ENCODE assay signal across 21 cellular contexts in the genomic region with DNA sequence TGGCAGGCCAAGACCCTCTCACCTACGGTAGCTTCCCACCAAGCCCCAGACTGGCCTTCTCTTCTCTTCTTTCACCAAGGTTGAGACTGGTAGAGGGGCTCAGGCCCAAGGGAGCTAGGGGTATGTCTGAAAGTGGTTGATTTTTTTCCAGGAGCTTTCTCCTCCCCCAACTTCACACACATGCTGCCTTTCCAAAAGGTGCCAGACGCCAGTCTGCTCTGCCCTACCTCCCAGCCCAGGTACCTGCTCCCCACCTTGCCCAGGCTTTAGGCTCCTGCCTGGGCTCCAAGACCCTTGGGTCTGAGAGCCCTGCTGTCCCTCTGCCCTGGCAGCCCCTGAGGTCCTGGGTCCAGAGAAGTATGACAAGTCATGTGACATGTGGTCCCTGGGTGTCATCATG.
"Had no signal": no experiment of that assay in that cellular context is flagged by ENCODE, and none has a peak within 500 bp of the region (broad histone marks: within the 10 kb centered on the region; RNA-seq: fewer than 3 reads in every experiment).

No MANE protein-coding gene starts in this region.

- H3K36me3 Mint-ChIP-seq: activated naive CD8-positive, alpha-beta T cell had no signal

- H3K27me3 Mint-ChIP-seq: activated naive CD8-positive, alpha-beta T cell; dendritic cell treated with granulocyte-macrophage colony-stimulating factor and Interleukin-4, amounts not matched to agents 40 ng/mL and 50 ng/mL, for 4 days; natural killer cell treated with Interleukin-12 subunit alpha and Interleukin-12 subunit beta and Interleukin-15 and Interleukin-18, amount 100 ng/mL, for 72 hours; stimulated activated naive CD8-positive, alpha-beta T cell treated with anti-CD3 and anti-CD28 coated beads, Interleukin-15, Interleukin-2, amounts not matched to agents 100 ng/mL and 50 ng/mL, for 24 hours; T-cell; type B pancreatic cell had no signal

- H3K4me1 ChIP-seq: prostate gland had no signal

- ATAC-seq: natural killer cell treated with Interleukin-12 subunit alpha and Interleukin-12 subunit beta and Interleukin-15 and Interleukin-18, amount 100 ng/mL, for 72 hours; SK-N-SH treated with all-trans-retinoic acid at 6 μM for 48 hours; T-cell had no signal

- H3K4me3 Mint-ChIP-seq: activated naive CD8-positive, alpha-beta T cell; dendritic cell treated with granulocyte-macrophage colony-stimulating factor and Interleukin-4, amounts not matched to agents 40 ng/mL and 50 ng/mL, for 4 days; natural killer cell treated with Interleukin-12 subunit alpha and Interleukin-12 subunit beta and Interleukin-15 and Interleukin-18, amount 100 ng/mL, for 72 hours; stimulated activated naive CD8-positive, alpha-beta T cell treated with anti-CD3 and anti-CD28 coated beads, Interleukin-15, Interleukin-2, amounts not matched to agents 100 ng/mL and 50 ng/mL, for 24 hours; T-cell; type B pancreatic cell had no signal

- H3K4me1 Mint-ChIP-seq: T-cell had no signal

- H3K9me3 ChIP-seq: ovary, prostate gland, thoracic aorta had no signal

- H3K27ac ChIP-seq: prostate gland, thoracic aorta had no signal

- H3K4me3 ChIP-seq: ovary, prostate gland, thoracic aorta had no signal

- H3K27me3 ChIP-seq: ovary had no signal

- H3K27ac Mint-ChIP-seq: activated naive CD8-positive, alpha-beta T cell; activated T-helper 2 cell treated with anti-CD3 and anti-CD28 coated beads, Interferon-gamma antibody, Interleukin-2, Interleukin-4, amounts not matched to agents 10 μg/mL and 5 μg/mL and 100 μg/mL, durations not matched to agents 14 hours and 24 hours and 36 hours; dendritic cell treated with granulocyte-macrophage colony-stimulating factor and Interleukin-4, amounts not matched to agents 40 ng/mL and 50 ng/mL, for 4 days; stimulated activated naive CD8-positive, alpha-beta T cell treated with anti-CD3 and anti-CD28 coated beads, Interleukin-15, Interleukin-2, amounts not matched to agents 100 ng/mL and 50 ng/mL, for 24 hours; T-cell; type B pancreatic cell had no signal

- DNase-seq: activated CD4-positive, alpha-beta T cell treated with anti-CD3 and anti-CD28 coated beads for 1 hour; activated CD4-positive, alpha-beta T cell treated with anti-CD3 and anti-CD28 coated beads, Interleukin-2, amount 50 U/mL, for 1 hour; activated naive CD4-positive, alpha-beta T cell; amniotic stem cell; effector CD8-positive, alpha-beta T cell; foreskin melanocyte; hippocampal formation; kidney glomerular epithelial cell; ovary; stimulated activated CD4-positive, alpha-beta T cell treated with anti-CD3 and anti-CD28 coated beads, Interleukin-4, amount 100 ng/mL, for 24 hours; T-cell had no signal

- FAIRE-seq: TTC549 had no signal

- H3K36me3 ChIP-seq: ovary had no signal

- H3K9me3 Mint-ChIP-seq: activated T-helper 2 cell treated with anti-CD3 and anti-CD28 coated beads, Interferon-gamma antibody, Interleukin-2, Interleukin-4, amounts not matched to agents 10 μg/mL and 5 μg/mL and 100 μg/mL, durations not matched to agents 14 hours and 24 hours and 36 hours; dendritic cell treated with granulocyte-macrophage colony-stimulating factor and Interleukin-4, amounts not matched to agents 40 ng/mL and 50 ng/mL, for 4 days; natural killer cell treated with Interleukin-12 subunit alpha and Interleukin-12 subunit beta and Interleukin-15 and Interleukin-18, amount 100 ng/mL, for 72 hours; stimulated activated naive CD8-positive, alpha-beta T cell treated with anti-CD3 and anti-CD28 coated beads, Interleukin-15, Interleukin-2, amounts not matched to agents 100 ng/mL and 50 ng/mL, for 24 hours; T-cell; type B pancreatic cell had no signal
